ENCODE assay signal across 8 cellular contexts in genomic region chr10:7411671-7412481, GRCh38. TPM values are rescaled to one million over a fixed set of nuclear protein-coding genes. Genes with fewer than 3 reads are reported as not detected.
A peak's percentile ranks its signal among the peaks of the same experiment; 100 is the strongest.
DNase-seq lines count a peak whose midpoint lies in the region; ATAC-seq and TF ChIP-seq lines count a peak whose summit lies in the region.

No MANE protein-coding gene starts in this region.

- POLR2A ChIA-PET in CD8-positive, alpha-beta T cell (lab: Charles Lee) = interaction anchor here (0.6 to 2.9 kb wide), 10 partner anchors 12 to 1382 kb away, joined by 3 to 14 read pairs (median 3); no protein-coding TSS in a partner anchor

- no peak overlapping the region for H3K27ac ChIP-seq in CD8-positive, alpha-beta T cell (ENCODE audit: low read depth, low read length)

- no peaks in the 10 kb centered on the region for H3K9me3 Mint-ChIP-seq in CD8-positive, alpha-beta T cell
- H3K9me3 Mint-ChIP-seq in activated CD4-positive, alpha-beta T cell treated with anti-CD3 and anti-CD28 coated beads, Interleukin-2, amount 10 ng/mL, durations not matched to agents 24 days and 14 days = no peaks in the 10 kb centered on the region
- H3K9me3 Mint-ChIP-seq in progenitor cell of endocrine pancreas (ENCODE audit: low read depth) = no peaks in the 10 kb centered on the region

- H3K36me3 ChIP-seq in CD8-positive, alpha-beta T cell (ENCODE audit: insufficient read depth, low read length) = no peaks in the 10 kb centered on the region

- H3K27ac Mint-ChIP-seq in CD8-positive, alpha-beta T cell = no peak overlapping the region
- peak overlapping the region; percentile 97 for H3K27ac Mint-ChIP-seq in activated CD4-positive, alpha-beta T cell treated with anti-CD3 and anti-CD28 coated beads, Interleukin-2, amount 10 ng/mL, durations not matched to agents 24 days and 14 days
- H3K27ac Mint-ChIP-seq in progenitor cell of endocrine pancreas = no peak overlapping the region

- H3K4me1 ChIP-seq in CD8-positive, alpha-beta T cell (ENCODE audit: insufficient read depth, low read length) = peaks cover 33% of the 10 kb centered on the region

- ATAC-seq in CD8-positive, alpha-beta T cell = no peak
- ATAC-seq in GM19324 (IDR thresholded peaks at IDR 0.05; ENCODE audit: low FRiP score, unreplicated experiment) = no peak
- no peak for ATAC-seq in HG03139 (IDR thresholded peaks at IDR 0.05; ENCODE audit: unreplicated experiment)

- TF ChIP-seq CTCF in CD8-positive, alpha-beta T cell (IDR thresholded peaks at IDR 0.05) = no peak
- TF ChIP-seq CTCF in epithelial cell of proximal tubule (conservative IDR thresholded peaks at IDR 0.05; ENCODE audit: low read depth, low read length) (no peak), progenitor cell of endocrine pancreas (IDR thresholded peaks at IDR 0.05; ENCODE audit: unreplicated experiment) (no peak)

- H3K27me3 ChIP-seq in CD8-positive, alpha-beta T cell (ENCODE audit: insufficient read depth, low read length) = no peaks in the 10 kb centered on the region

- peaks cover 16% of the 10 kb centered on the region for H3K36me3 Mint-ChIP-seq in CD8-positive, alpha-beta T cell
- peaks cover 2% of the 10 kb centered on the region for H3K36me3 Mint-ChIP-seq in activated CD4-positive, alpha-beta T cell treated with anti-CD3 and anti-CD28 coated beads, Interleukin-2, amount 10 ng/mL, durations not matched to agents 24 days and 14 days (ENCODE audit: low read depth)
- no peaks in the 10 kb centered on the region for H3K36me3 Mint-ChIP-seq in progenitor cell of endocrine pancreas (ENCODE audit: insufficient read depth)

- H3K9me3 ChIP-seq in CD8-positive, alpha-beta T cell (ENCODE audit: low read length) = no peaks in the 10 kb centered on the region

- peak overlapping the region; percentile 96 for H3K4me3 ChIP-seq in CD8-positive, alpha-beta T cell (ENCODE audit: low read depth, low read length)
- H3K4me3 ChIP-seq in epithelial cell of proximal tubule (ENCODE audit: low read depth, low read length) = peak overlapping the region; percentile 18

- CTCF ChIA-PET in CD8-positive, alpha-beta T cell (lab: Charles Lee) = interaction anchor here (0.6 to 6.1 kb wide), 17 partner anchors 9 to 751 kb away, joined by 3 to 77 read pairs (median 4); no protein-coding TSS in a partner anchor

- DNase-seq in CD8-positive, alpha-beta T cell = peak in 4 of 7 experiments; percentile 24 to 65 (median 40)
- peak; percentile 70 for DNase-seq in activated CD4-positive, alpha-beta T cell treated with anti-CD3 and anti-CD28 coated beads, Interleukin-2, amount 10 ng/mL, durations not matched to agents 24 days and 14 days
- DNase-seq in epithelial cell of proximal tubule (ENCODE audit: low read depth) (no peak), progenitor cell of endocrine pancreas (ENCODE audit: low spot score, unreplicated experiment) (no peak), NCI-H82 (lab: John Stamatoyannopoulos, UW) (no peak), mucosa of gallbladder (ENCODE audit: low spot score) (no peak)

- no peaks in the 10 kb centered on the region for H3K27me3 Mint-ChIP-seq in CD8-positive, alpha-beta T cell (ENCODE audit: low read depth)
- peaks cover 30% of the 10 kb centered on the region for H3K27me3 Mint-ChIP-seq in activated CD4-positive, alpha-beta T cell treated with anti-CD3 and anti-CD28 coated beads, Interleukin-2, amount 10 ng/mL, durations not matched to agents 24 days and 14 days
- peaks cover 75% of the 10 kb centered on the region for H3K27me3 Mint-ChIP-seq in progenitor cell of endocrine pancreas

- intact Hi-C loops in CD8-positive, alpha-beta T cell (cut with DNase I, micrococcal nuclease) = loop anchor here (1.0 to 10.0 kb wide), 5 partner anchors 73 to 997 kb away; no protein-coding TSS in a partner anchor
- intact Hi-C loops in activated CD4-positive, alpha-beta T cell treated with anti-CD3 and anti-CD28 coated beads, Interleukin-2, amount 10 ng/mL, durations not matched to agents 24 days and 14 days (cut with micrococcal nuclease) = loop anchor here (2.0 to 10.0 kb wide), 2 partner anchors 223 to 987 kb away; no protein-coding TSS in a partner anchor

- peaks cover 38% of the 10 kb centered on the region for H3K4me1 Mint-ChIP-seq in CD8-positive, alpha-beta T cell (ENCODE audit: low read depth)
- H3K4me1 Mint-ChIP-seq in activated CD4-positive, alpha-beta T cell treated with anti-CD3 and anti-CD28 coated beads, Interleukin-2, amount 10 ng/mL, durations not matched to agents 24 days and 14 days = peaks cover 23% of the 10 kb centered on the region
- H3K4me1 Mint-ChIP-seq in progenitor cell of endocrine pancreas (ENCODE audit: low read depth) = peaks cover 19% of the 10 kb centered on the region

- H3K4me3 Mint-ChIP-seq in CD8-positive, alpha-beta T cell = peak overlapping the region; percentile 98
- peak overlapping the region; percentile 95 for H3K4me3 Mint-ChIP-seq in activated CD4-positive, alpha-beta T cell treated with anti-CD3 and anti-CD28 coated beads, Interleukin-2, amount 10 ng/mL, durations not matched to agents 24 days and 14 days
- peak overlapping the region; percentile 89 for H3K4me3 Mint-ChIP-seq in progenitor cell of endocrine pancreas (ENCODE audit: low read depth)

RNA-seq across cellular contexts. Expression of gene SFMBT2, which starts 1.0 kb away (rescaled TPM):
- total RNA-seq in CD8-positive, alpha-beta T cell = 10 to 100 TPM; 27.5 to 30.3 TPM
- total RNA-seq in activated CD4-positive, alpha-beta T cell treated with anti-CD3 and anti-CD28 coated beads, Interleukin-2, amount 10 ng/mL, durations not matched to agents 24 days and 14 days = 24.9 TPM in 2 replicates
- 1.2 and 2.4 TPM in 2 replicates for total RNA-seq in epithelial cell of proximal tubule
- total RNA-seq in progenitor cell of endocrine pancreas = 8.2 and 9.1 TPM in 2 replicates
- 19.8 TPM for total RNA-seq in mucosa of gallbladder

Comparison
In these comparisons a context has a peak if more than half of its experiments do, and no peak if none do; other contexts are left out.
1. DNase-seq: peak in CD8-positive, alpha-beta T cell (4 of 7) and activated CD4-positive, alpha-beta T cell treated with anti-CD3 and anti-CD28 coated beads, Interleukin-2, amount 10 ng/mL, durations not matched to agents 24 days and 14 days (single experiment); none in epithelial cell of proximal tubule (single experiment), progenitor cell of endocrine pancreas (single experiment), NCI-H82 (single experiment) and mucosa of gallbladder (single experiment).
2. Peak in every context shown above with its lines, with median percentiles within 50 percentile points of each other: H3K4me3 Mint-ChIP-seq.